1 cellular context compared by ENCODE assay signal in the genomic region with DNA sequence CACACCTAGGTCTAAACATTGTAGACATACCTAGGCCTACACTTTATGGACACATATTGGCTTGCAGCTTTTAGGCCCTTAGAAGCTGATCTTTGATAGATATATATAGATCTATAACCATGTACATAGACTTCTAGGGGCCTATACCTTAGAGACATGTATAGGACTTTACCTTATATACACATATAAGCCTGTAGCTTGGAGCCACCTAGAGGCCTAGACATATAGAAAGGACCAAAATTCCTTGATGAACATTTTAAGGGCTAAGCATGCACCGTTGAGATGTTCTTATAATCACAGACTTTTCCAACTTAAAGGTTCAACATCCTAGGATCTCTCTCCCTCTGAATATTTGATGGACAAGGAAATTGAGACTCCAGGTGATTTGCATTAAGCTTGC.
TF ChIP-seq lines count a peak whose summit lies in the region.

No MANE protein-coding gene starts in this region.

TF ChIP-seq in H1, 55 proteins besides CTCF, POLR2A, EP300 and RAD21:
- TF ChIP-seq CHD2 (IDR thresholded peaks at IDR 0.05; ENCODE audit: low read length) (no peak), GTF2F1 (IDR thresholded peaks at IDR 0.05; ENCODE audit: borderline replicate concordance, low read depth, low read length) (no peak), BCL11A (IDR thresholded peaks at IDR 0.05; ENCODE audit: low read depth in 2 of 2, low read length in 2 of 2) (no peak), CREB1 (IDR thresholded peaks at IDR 0.05) (no peak), SIN3A (conservative IDR thresholded peaks at IDR 0.05 in 1 of 2, IDR thresholded peaks at IDR 0.05 in 1 of 2; ENCODE audit: low read depth in 1 of 2, low read length in 2 of 2) (no peak), TAF7 (optimal IDR thresholded peaks at IDR 0.05; ENCODE audit: borderline replicate concordance, low read depth, low read length) (no peak), SIRT6 (IDR thresholded peaks at IDR 0.05; ENCODE audit: low read length) (no peak), KDM4A (IDR thresholded peaks at IDR 0.05; ENCODE audit: low read depth, low read length, severe bottlenecking) (no peak), YY1 (IDR thresholded peaks at IDR 0.05; ENCODE audit: low read depth, low read length) (no peak), EZH2 (IDR thresholded peaks at IDR 0.05; ENCODE audit: low read depth, low read length, severe bottlenecking) (no peak), FOSL1 (IDR thresholded peaks at IDR 0.05; ENCODE audit: insufficient read depth, low read depth, low read length) (no peak), BRCA1 (IDR thresholded peaks at IDR 0.05; ENCODE audit: low read depth, low read length) (no peak), CBX5 (IDR thresholded peaks at IDR 0.05; ENCODE audit: low read depth, low read length) (no peak), RXRA (IDR thresholded peaks at IDR 0.05; ENCODE audit: insufficient read depth, low read depth, low read length) (no peak), CBX8 (IDR thresholded peaks at IDR 0.05; ENCODE audit: borderline replicate concordance, low read depth, low read length) (no peak)
